Comparison of ENCODE assay signal across 26 cellular contexts in the genomic region with DNA sequence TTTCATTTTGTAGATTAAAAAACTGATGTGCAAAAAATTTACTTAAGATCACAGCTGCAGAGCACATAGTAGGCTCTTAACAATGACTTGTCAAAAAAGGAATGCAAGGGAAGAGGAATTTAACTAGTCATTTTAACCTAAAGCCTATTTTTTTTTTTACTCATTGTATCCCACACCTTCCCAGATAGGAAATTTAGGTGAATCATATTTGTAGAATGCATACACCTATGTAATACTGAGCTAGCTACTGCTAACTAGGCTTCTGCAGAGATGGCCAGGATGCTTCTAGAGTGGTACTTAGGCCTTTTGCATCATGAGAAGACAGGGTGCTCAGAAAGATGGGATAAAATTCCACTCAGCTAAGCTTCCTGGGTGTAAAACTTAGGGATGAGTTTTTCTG.
DNase-seq lines count a peak whose midpoint lies in the region; ATAC-seq, FAIRE-seq and TF ChIP-seq lines count a peak whose summit lies in the region.
"Had no signal": no experiment of that assay in that cellular context is flagged by ENCODE, and none has a peak within 500 bp of the region (broad histone marks: within the 10 kb centered on the region; RNA-seq: fewer than 3 reads in every experiment).

No MANE protein-coding gene starts in this region.

- no peak overlapping the region for H2BK120ac ChIP-seq in IMR-90 (ENCODE audit: low read depth, low read length)

- no peak overlapping the region for H2BK15ac ChIP-seq in IMR-90 (ENCODE audit: low read depth, low read length)

- in situ Hi-C loops in IMR-90 (cut with MboI; ENCODE audit: low sequenced_read_pairs), result no loop called here

- no peaks in the 10 kb centered on the region for H3K27me3 ChIP-seq in IMR-90 (ENCODE audit: control insufficient read depth, insufficient read depth, low read length)
- H3K27me3 ChIP-seq in WERI-Rb-1 (ENCODE audit: insufficient read depth, low read depth, severe bottlenecking), result no peaks in the 10 kb centered on the region
- no peaks in the 10 kb centered on the region for H3K27me3 ChIP-seq in uterus
- H3K27me3 ChIP-seq in CD8-positive, alpha-beta T cell (ENCODE audit: insufficient read depth, low read length), result no peaks in the 10 kb centered on the region
- H3K27me3 ChIP-seq: BLaER1 treated with 17β-estradiol and CSF1 and Interleukin-3, amounts not matched to agents 10 nM and 100 nM; MG63 had no signal

- no peak overlapping the region for H3K14ac ChIP-seq in IMR-90 (replicated peaks; ENCODE audit: low read depth, low read length)

- H4K20me1 ChIP-seq in IMR-90 (ENCODE audit: insufficient read depth, low read length), result no peaks in the 10 kb centered on the region
- H4K20me1 ChIP-seq: BLaER1 treated with 17β-estradiol and CSF1 and Interleukin-3, amounts not matched to agents 10 nM and 100 nM had no signal

- H3K4ac ChIP-seq in IMR-90 (ENCODE audit: low read depth, low read length), result no peak overlapping the region

- H3K18ac ChIP-seq in IMR-90 (ENCODE audit: low read depth, low read length), result no peak overlapping the region

- H3K9ac ChIP-seq in IMR-90 (ENCODE audit: low read depth, low read length), result no peak overlapping the region
- H3K9ac ChIP-seq: BLaER1 treated with 17β-estradiol and CSF1 and Interleukin-3, amounts not matched to agents 10 nM and 100 nM had no signal

- no peak overlapping the region for H3K4me3 Mint-ChIP-seq in CD8-positive, alpha-beta T cell
- H3K4me3 Mint-ChIP-seq: CD4-positive, alpha-beta T cell had no signal

- no peak overlapping the region for H3K27ac ChIP-seq in IMR-90 (ENCODE audit: insufficient read depth, low read length)
- H3K27ac ChIP-seq in WERI-Rb-1, result peak overlapping the region; percentile 48; the same call in 1 of the 2 replicates
- H3K27ac ChIP-seq in uterus, result peak overlapping the region; percentile 31 to 38
- H3K27ac ChIP-seq in CD8-positive, alpha-beta T cell (ENCODE audit: low read depth, low read length), result no peak overlapping the region
- H3K27ac ChIP-seq: BLaER1 treated with 17β-estradiol and CSF1 and Interleukin-3, amounts not matched to agents 10 nM and 100 nM; SK-N-MC had no signal

- BruUV-seq in IMR-90 (replicated peaks; lab: Mats Ljungman, UMichigan), result no TSS peak

- TF ChIP-seq POLR2A in IMR-90 (IDR thresholded peaks at IDR 0.05; ENCODE audit: low read depth, low read length), result no peak
- TF ChIP-seq POLR2A in uterus (IDR thresholded peaks at IDR 0.05), result no peak

- no peak overlapping the region for H2AFZ ChIP-seq in IMR-90 (replicated peaks; ENCODE audit: low read length, poor library complexity)

- TF ChIP-seq CTCF in IMR-90 (conservative IDR thresholded peaks at IDR 0.05; ENCODE audit: low read depth, low read length) (no peak), WERI-Rb-1 (IDR thresholded peaks at IDR 0.05; ENCODE audit: low read depth, low read length) (no peak), uterus (IDR thresholded peaks at IDR 0.05) (no peak), D721Med (IDR thresholded peaks at IDR 0.05; ENCODE audit: insufficient read depth, missing control alignments) (no peak)
- TF ChIP-seq CTCF in CD8-positive, alpha-beta T cell (IDR thresholded peaks at IDR 0.05), result no peak

- no peaks in the 10 kb centered on the region for H3K9me1 ChIP-seq in IMR-90 (ENCODE audit: insufficient read depth, low read length)

- H3K4me1 ChIP-seq in IMR-90 (ENCODE audit: control insufficient read depth, insufficient read depth, low read length) (peaks cover 13% of the 10 kb centered on the region), uterus (peaks cover 6 to 17% of the 10 kb centered on the region in 2 donors)
- H3K4me1 ChIP-seq in CD8-positive, alpha-beta T cell (ENCODE audit: insufficient read depth, low read length), result no peaks in the 10 kb centered on the region

- no peaks in the 10 kb centered on the region for H3K27me3 Mint-ChIP-seq in CD8-positive, alpha-beta T cell (ENCODE audit: low read depth)
- H3K27me3 Mint-ChIP-seq: CD4-positive, alpha-beta T cell had no signal

- H3K36me3 ChIP-seq in IMR-90 (ENCODE audit: control insufficient read depth, insufficient read depth, low read length) (no peaks in the 10 kb centered on the region), WERI-Rb-1 (no peaks in the 10 kb centered on the region), uterus (no peaks in the 10 kb centered on the region)
- no peaks in the 10 kb centered on the region for H3K36me3 ChIP-seq in CD8-positive, alpha-beta T cell (ENCODE audit: insufficient read depth, low read length)
- H3K36me3 ChIP-seq: BLaER1 treated with 17β-estradiol and CSF1 and Interleukin-3, amounts not matched to agents 10 nM and 100 nM; MG63 had no signal

- FAIRE-seq in D721Med (lab: Jason Lieb, UNC), result no peak
- FAIRE-seq in GM19239 (lab: Jason Lieb, UNC), result no peak
- FAIRE-seq: A549, GM12891, HTR-8/SVneo had no signal

- no peak for DNase-seq in IMR-90
- no peak for DNase-seq in WERI-Rb-1
- peak; percentile 14 for DNase-seq in kidney tubule cell (ENCODE audit: low spot score)
- no peak for DNase-seq in uterus
- no peak for DNase-seq in D721Med (ENCODE audit: insufficient read length, low spot score)
- no peak for DNase-seq in CD8-positive, alpha-beta T cell
- no peak for DNase-seq in GM19239 (ENCODE audit: insufficient read length, low spot score)
- DNase-seq: AML-193; CD4-positive, alpha-beta T cell; COR-L47; DMS 273 treated with DMSO at 0.1 percent for 48 hours; DMS79; GF-D8; H7; KBM-7; MG63; NCI-H1105 treated with DMSO at 0.1 percent for 48 hours; NCI-H2029 treated with DMSO at 0.1 percent for 48 hours; NCI-H69; SIG-M5 had no signal

- TF ChIP-seq RAD21 in IMR-90 (IDR thresholded peaks at IDR 0.05; ENCODE audit: low read length), result no peak

- POLR2A ChIA-PET in IMR-90 (lab: Charles Lee; ENCODE audit: unreplicated experiment), result no interaction called here
- POLR2A ChIA-PET in CD8-positive, alpha-beta T cell (lab: Charles Lee), result no interaction called here

- no peaks in the 10 kb centered on the region for H3K79me1 ChIP-seq in IMR-90 (ENCODE audit: low read depth in 1 of 2, low read length in 2 of 2)

- H3K4me2 ChIP-seq in IMR-90 (ENCODE audit: low read depth, low read length), result no peak overlapping the region
- H3K4me2 ChIP-seq: A549; BLaER1 treated with 17β-estradiol and CSF1 and Interleukin-3, amounts not matched to agents 10 nM and 100 nM had no signal

- no peak overlapping the region for H4K8ac ChIP-seq in IMR-90 (ENCODE audit: low read depth in 2 of 2, low read length in 2 of 2)

- no peak overlapping the region for H4K91ac ChIP-seq in IMR-90 (ENCODE audit: insufficient read depth, low read depth, low read length)

- no peak overlapping the region for H3K27ac Mint-ChIP-seq in CD8-positive, alpha-beta T cell
- H3K27ac Mint-ChIP-seq: CD4-positive, alpha-beta T cell had no signal

- H3K56ac ChIP-seq in IMR-90 (ENCODE audit: extremely low read depth, insufficient read depth, low read length), result no peak overlapping the region

- peaks cover 2% of the 10 kb centered on the region for H3K9me3 Mint-ChIP-seq in CD8-positive, alpha-beta T cell
- H3K9me3 Mint-ChIP-seq: CD4-positive, alpha-beta T cell had no signal

- no peak overlapping the region for H2AK9ac ChIP-seq in IMR-90 (replicated peaks; ENCODE audit: low read depth, low read length, poor library complexity)

- CTCF ChIA-PET in IMR-90 (lab: Yijun Ruan, JAX), result interaction anchor here (1.2 kb wide), 1 partner anchor 21 kb away, joined by 3 read pairs; no protein-coding TSS in a partner anchor
- CTCF ChIA-PET in CD8-positive, alpha-beta T cell (lab: Charles Lee), result no interaction called here

- H3K4me1 Mint-ChIP-seq in CD8-positive, alpha-beta T cell (ENCODE audit: low read depth), result no peaks in the 10 kb centered on the region

- H3K9me3 ChIP-seq in IMR-90 (ENCODE audit: control insufficient read depth, insufficient read depth, low read length) (no peaks in the 10 kb centered on the region), WERI-Rb-1 (ENCODE audit: severe bottlenecking) (no peaks in the 10 kb centered on the region), uterus (no peaks in the 10 kb centered on the region)
- H3K9me3 ChIP-seq in CD8-positive, alpha-beta T cell (ENCODE audit: low read length), result no peaks in the 10 kb centered on the region
- H3K9me3 ChIP-seq: A549; BLaER1 treated with 17β-estradiol and CSF1 and Interleukin-3, amounts not matched to agents 10 nM and 100 nM; MG63 had no signal

- peak overlapping the region; percentile 20 for H2BK20ac ChIP-seq in IMR-90 (ENCODE audit: low read depth, low read length)

- H3K4me3 ChIP-seq in IMR-90 (ENCODE audit: insufficient read depth, low read depth, low read length) (no peak overlapping the region), WERI-Rb-1 (ENCODE audit: low read depth, low read length) (no peak overlapping the region), uterus (no peak overlapping the region)
- H3K4me3 ChIP-seq in CD8-positive, alpha-beta T cell (ENCODE audit: low read depth, low read length), result no peak overlapping the region
- H3K4me3 ChIP-seq: A549; BLaER1 treated with 17β-estradiol and CSF1 and Interleukin-3, amounts not matched to agents 10 nM and 100 nM; MG63; SK-N-MC had no signal

- H3K23ac ChIP-seq in IMR-90 (ENCODE audit: low read depth, low read length), result no peak overlapping the region

- intact Hi-C loops in IMR-90 (cut with micrococcal nuclease) (loop anchor here (10.0 kb wide), 1 partner anchor 390 kb away; a partner anchor contains a TSS), uterus (cut with DNase I; ENCODE audit: low total_unique reads) (no loop called here)
- intact Hi-C loops in CD8-positive, alpha-beta T cell (cut with DNase I, micrococcal nuclease), result no loop called here

- no peak overlapping the region for H4K5ac ChIP-seq in IMR-90 (ENCODE audit: low read depth, low read length)

- peak overlapping the region; percentile 62; the same call in 1 of the 2 replicates for H2AK5ac ChIP-seq in IMR-90 (ENCODE audit: low read depth, low read length)

- ATAC-seq in IMR-90 (ENCODE audit: low read depth), result no peak
- ATAC-seq in CD8-positive, alpha-beta T cell, result no peak
- ATAC-seq: A549, Panc1 had no signal

- H3K36me3 Mint-ChIP-seq in CD8-positive, alpha-beta T cell, result no peaks in the 10 kb centered on the region

- dilution Hi-C loops in IMR-90 (cut with HindIII; ENCODE audit: low sequenced_read_pairs, unreplicated experiment), result no loop called here

- H2BK5ac ChIP-seq in IMR-90 (ENCODE audit: low read depth, low read length, poor library complexity, severe bottlenecking), result no peak overlapping the region

TF ChIP-seq in IMR-90, 13 proteins besides CTCF, POLR2A, EP300 and RAD21:
- no peak for TF ChIP-seq MXI1 (IDR thresholded peaks at IDR 0.05; ENCODE audit: borderline replicate concordance, low read depth, low read length)
- no peak for TF ChIP-seq CHD1 (IDR thresholded peaks at IDR 0.05; ENCODE audit: low read depth, low read length)
TF ChIP-seq in IMR-90: peak in this region for 0.

Comparison
In these comparisons a context has a peak if more than half of its experiments do, and no peak if none do; other contexts are left out.
1. H3K27ac ChIP-seq: peak in WERI-Rb-1 (single experiment) and uterus (2 of 2); none in IMR-90 (single experiment) and CD8-positive, alpha-beta T cell (single experiment).